In the genomic region with DNA sequence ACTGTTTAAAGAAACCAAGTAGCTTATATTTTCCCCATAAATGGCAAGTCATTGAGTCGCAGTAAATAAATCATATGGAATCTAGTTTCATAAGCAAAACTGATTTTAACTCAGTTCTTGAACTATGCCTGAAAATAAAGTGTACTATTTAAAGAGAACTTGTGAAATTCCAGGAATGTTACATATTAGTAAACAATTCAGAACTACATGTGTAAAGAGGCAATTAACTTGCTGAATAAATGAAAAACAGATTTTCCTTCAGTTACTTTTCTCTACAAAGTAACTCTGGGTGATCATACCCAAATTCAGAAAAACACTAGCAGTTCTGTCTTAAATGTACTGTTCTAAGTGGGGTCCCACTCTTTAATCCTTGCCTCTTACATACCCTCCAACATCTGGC, we compare ENCODE assay signal across 33 cellular contexts.
"Had no signal": no experiment of that assay in that cellular context is flagged by ENCODE, and none has a peak within 500 bp of the region (broad histone marks: within the 10 kb centered on the region; RNA-seq: fewer than 3 reads in every experiment).

No MANE protein-coding gene starts in this region.

- H3K27me3 ChIP-seq: brain microvascular endothelial cell had no signal

- DNase-seq: activated B cell treated with CpG ODN at 0.5 μM for 24 hours; activated CD4-positive, alpha-beta memory T cell treated with anti-CD3 and anti-CD28 coated beads, Interleukin-2, amount 10 ng/mL, durations not matched to agents 7 days and 5 days; activated CD4-positive, alpha-beta T cell treated with anti-CD3 and anti-CD28 coated beads for 48 hours; activated CD4-positive, CD25-positive, alpha-beta regulatory T cell treated with anti-CD3 and anti-CD28 coated beads, Interleukin-2, amount 50 U/mL, for 72 hours; activated CD8-positive, alpha-beta memory T cell treated with anti-CD3 and anti-CD28 coated beads for 24 hours; activated CD8-positive, alpha-beta memory T cell treated with anti-CD3 and anti-CD28 coated beads, Interleukin-2, amount 10 ng/mL, durations not matched to agents 7 days and 5 days; activated CD8-positive, alpha-beta memory T cell treated with anti-CD3 and anti-CD28 coated beads, Interleukin-2, amount 50 U/mL, for 48 hours; activated effector memory CD4-positive, alpha-beta T cell treated with Interleukin-2 at 50 U/mL for 16 hours; activated naive CD4-positive, alpha-beta T cell treated with anti-CD3 and anti-CD28 coated beads, Interleukin-2, amount 10 ng/mL, durations not matched to agents 7 days and 5 days; activated naive CD8-positive, alpha-beta T cell treated with anti-CD3 and anti-CD28 coated beads, Interleukin-2, amount 50 U/mL, for 24 hours; activated T-cell treated with anti-CD3 and anti-CD28 coated beads, Interleukin-2, amount 50 U/mL, for 48 hours; amniotic stem cell; aorta; brain microvascular endothelial cell; central memory CD4-positive, alpha-beta T cell; MM.1S; MV-4-11; NCI-H1092; NCI-H1436 treated with DMSO at 0.1 percent for 48 hours; NCI-H1694 treated with DMSO at 0.1 percent for 48 hours; NCI-H2029; NCI-H510A; NCI-H526; NCI-H748 treated with DMSO at 0.1 percent for 48 hours; NK-92 treated with Interleukin-12 subunit alpha and Interleukin-12 subunit beta, amount 100 ng/mL, for 24 hours; PC-3; SIG-M5; SW 1271; T-helper 1 cell; T-helper 2 cell; T-helper 9 cell had no signal

- FAIRE-seq: RCC 7860 had no signal

- H3K36me3 ChIP-seq: brain microvascular endothelial cell had no signal

- H3K4me3 Mint-ChIP-seq: activated B cell treated with CpG ODN at 0.5 μM for 24 hours; activated CD4-positive, alpha-beta memory T cell treated with anti-CD3 and anti-CD28 coated beads, Interleukin-2, amount 10 ng/mL, durations not matched to agents 7 days and 5 days; activated CD8-positive, alpha-beta memory T cell treated with anti-CD3 and anti-CD28 coated beads, Interleukin-2, amount 10 ng/mL, durations not matched to agents 7 days and 5 days; activated naive CD4-positive, alpha-beta T cell treated with anti-CD3 and anti-CD28 coated beads, Interleukin-2, amount 10 ng/mL, durations not matched to agents 7 days and 5 days; activated naive CD8-positive, alpha-beta T cell; activated naive CD8-positive, alpha-beta T cell treated with anti-CD3 and anti-CD28 coated beads, Interleukin-2, amount 50 U/mL, for 24 hours had no signal

- H3K27me3 Mint-ChIP-seq: activated B cell treated with CpG ODN at 0.5 μM for 24 hours; activated CD4-positive, alpha-beta memory T cell treated with anti-CD3 and anti-CD28 coated beads, Interleukin-2, amount 10 ng/mL, durations not matched to agents 7 days and 5 days; activated CD8-positive, alpha-beta memory T cell treated with anti-CD3 and anti-CD28 coated beads, Interleukin-2, amount 10 ng/mL, durations not matched to agents 7 days and 5 days; activated naive CD4-positive, alpha-beta T cell treated with anti-CD3 and anti-CD28 coated beads, Interleukin-2, amount 10 ng/mL, durations not matched to agents 7 days and 5 days; activated naive CD8-positive, alpha-beta T cell; activated naive CD8-positive, alpha-beta T cell treated with anti-CD3 and anti-CD28 coated beads, Interleukin-2, amount 50 U/mL, for 24 hours had no signal

- H3K4me1 Mint-ChIP-seq: activated B cell treated with CpG ODN at 0.5 μM for 24 hours; activated CD4-positive, alpha-beta memory T cell treated with anti-CD3 and anti-CD28 coated beads, Interleukin-2, amount 10 ng/mL, durations not matched to agents 7 days and 5 days; activated CD8-positive, alpha-beta memory T cell treated with anti-CD3 and anti-CD28 coated beads, Interleukin-2, amount 10 ng/mL, durations not matched to agents 7 days and 5 days; activated naive CD4-positive, alpha-beta T cell treated with anti-CD3 and anti-CD28 coated beads, Interleukin-2, amount 10 ng/mL, durations not matched to agents 7 days and 5 days; activated naive CD8-positive, alpha-beta T cell treated with anti-CD3 and anti-CD28 coated beads, Interleukin-2, amount 50 U/mL, for 24 hours had no signal

- H3K27ac Mint-ChIP-seq: activated B cell treated with CpG ODN at 0.5 μM for 24 hours; activated CD4-positive, alpha-beta memory T cell treated with anti-CD3 and anti-CD28 coated beads, Interleukin-2, amount 10 ng/mL, durations not matched to agents 7 days and 5 days; activated CD8-positive, alpha-beta memory T cell treated with anti-CD3 and anti-CD28 coated beads, Interleukin-2, amount 10 ng/mL, durations not matched to agents 7 days and 5 days; activated naive CD4-positive, alpha-beta T cell treated with anti-CD3 and anti-CD28 coated beads, Interleukin-2, amount 10 ng/mL, durations not matched to agents 7 days and 5 days; activated naive CD8-positive, alpha-beta T cell; activated naive CD8-positive, alpha-beta T cell treated with anti-CD3 and anti-CD28 coated beads, Interleukin-2, amount 50 U/mL, for 24 hours had no signal

- H3K36me3 Mint-ChIP-seq: activated CD8-positive, alpha-beta memory T cell treated with anti-CD3 and anti-CD28 coated beads, Interleukin-2, amount 10 ng/mL, durations not matched to agents 7 days and 5 days; activated naive CD4-positive, alpha-beta T cell treated with anti-CD3 and anti-CD28 coated beads, Interleukin-2, amount 10 ng/mL, durations not matched to agents 7 days and 5 days; activated naive CD8-positive, alpha-beta T cell had no signal

- H3K9me3 Mint-ChIP-seq: activated CD4-positive, alpha-beta memory T cell treated with anti-CD3 and anti-CD28 coated beads, Interleukin-2, amount 10 ng/mL, durations not matched to agents 7 days and 5 days; activated naive CD4-positive, alpha-beta T cell treated with anti-CD3 and anti-CD28 coated beads, Interleukin-2, amount 10 ng/mL, durations not matched to agents 7 days and 5 days; activated naive CD8-positive, alpha-beta T cell treated with anti-CD3 and anti-CD28 coated beads, Interleukin-2, amount 50 U/mL, for 24 hours had no signal
